27 cellular contexts compared by ENCODE assay signal in the genomic region with DNA sequence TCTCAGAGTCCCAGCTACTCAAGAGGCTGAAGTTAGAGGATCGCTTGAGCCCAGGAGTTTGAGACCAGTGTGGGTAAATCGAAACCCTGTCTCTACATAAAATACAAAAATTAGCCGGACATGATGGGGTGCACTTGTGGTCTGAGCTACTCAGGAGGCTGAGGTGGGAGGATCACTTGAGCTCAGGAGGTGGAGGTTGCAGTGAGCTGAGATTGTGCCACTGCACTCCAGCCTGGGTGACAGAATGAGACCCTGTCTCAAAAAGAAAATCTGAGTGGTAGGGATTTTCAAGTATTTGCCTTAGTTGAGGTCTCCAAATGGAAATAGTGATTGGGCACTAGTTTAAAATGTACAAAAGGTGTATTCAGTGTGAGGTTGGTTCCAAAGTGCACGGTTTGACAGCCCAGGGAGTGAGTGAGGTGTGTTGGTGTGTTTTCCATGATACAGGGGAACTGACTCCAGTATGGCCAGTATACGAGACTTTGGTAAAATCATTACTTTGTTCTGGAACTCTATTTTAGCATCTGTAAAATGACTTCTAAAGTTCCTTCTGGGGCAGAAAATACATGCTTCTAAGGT. TPM values are rescaled to one million over a fixed set of nuclear protein-coding genes. Genes with fewer than 3 reads are reported as not detected.
DNase-seq lines count a peak whose midpoint lies in the region; ATAC-seq and TF ChIP-seq lines count a peak whose summit lies in the region.
"Had no signal": no experiment of that assay in that cellular context is flagged by ENCODE, and none has a peak within 500 bp of the region (broad histone marks: within the 10 kb centered on the region; RNA-seq: fewer than 3 reads in every experiment).

No MANE protein-coding gene starts in this region.

- peaks cover 100% of the 10 kb centered on the region for H3K79me2 ChIP-seq in smooth muscle cell (ENCODE audit: low read depth)

- H3K9me3 ChIP-seq in right cardiac atrium (ENCODE audit: control insufficient read depth, low read length) (no peaks in the 10 kb centered on the region), heart right ventricle (no peaks in the 10 kb centered on the region), endodermal cell (ENCODE audit: control insufficient read depth, low read length) (no peaks in the 10 kb centered on the region), smooth muscle cell (replicated peaks; ENCODE audit: low read depth) (no peaks in the 10 kb centered on the region)
- H3K9me3 ChIP-seq: BLaER1, body of pancreas, upper lobe of right lung had no signal

- no peak for DNase-seq in right cardiac atrium
- no peak for DNase-seq in heart right ventricle
- no peak for DNase-seq in endodermal cell
- no peak for DNase-seq in naive thymus-derived CD8-positive, alpha-beta T cell
- no peak for DNase-seq in central memory CD4-positive, alpha-beta T cell
- DNase-seq in HK-2 (ENCODE audit: unreplicated experiment) = no peak
- no peak for DNase-seq in smooth muscle cell (lab: John Stamatoyannopoulos, UW; ENCODE audit: unreplicated experiment)
- DNase-seq in NCI-H2171 treated with DMSO at 0.1 percent for 48 hours (lab: John Stamatoyannopoulos, UW) = no peak
- DNase-seq: activated CD4-positive, alpha-beta memory T cell treated with anti-CD3 and anti-CD28 coated beads for 36 hours; activated effector memory CD4-positive, alpha-beta T cell treated with anti-CD3 and anti-CD28 coated beads, Interleukin-2, amount 50 U/mL, for 16 hours; body of pancreas; EL; head of caudate nucleus; KBM-7; mesendoderm; MG63; NCI-H1417 treated with DMSO at 0.1 percent for 48 hours; NCI-H2107; NCI-H446 treated with DMSO at 0.1 percent for 48 hours; PC-9; SHP77; stimulated activated CD8-positive, alpha-beta memory T cell treated with anti-CD3 and anti-CD28 coated beads, Interleukin-4, amount 100 ng/mL, for 48 hours; T1000; upper lobe of right lung had no signal

- H3K27ac Mint-ChIP-seq in endodermal cell = peak overlapping the region; percentile 12
- peak overlapping the region; percentile 7 to 80 (median 52) for H3K27ac Mint-ChIP-seq in naive thymus-derived CD8-positive, alpha-beta T cell
- H3K27ac Mint-ChIP-seq: activated CD4-positive, alpha-beta memory T cell treated with anti-CD3 and anti-CD28 coated beads for 36 hours had no signal

- no peaks in the 10 kb centered on the region for H3K9me3 Mint-ChIP-seq in endodermal cell
- no peaks in the 10 kb centered on the region for H3K9me3 Mint-ChIP-seq in naive thymus-derived CD8-positive, alpha-beta T cell
- H3K9me3 Mint-ChIP-seq: activated CD4-positive, alpha-beta memory T cell treated with anti-CD3 and anti-CD28 coated beads for 36 hours had no signal

- peaks cover 24% of the 10 kb centered on the region for H3K36me3 Mint-ChIP-seq in endodermal cell (ENCODE audit: low read depth)
- H3K36me3 Mint-ChIP-seq in naive thymus-derived CD8-positive, alpha-beta T cell = peaks cover 0 to 35% (median 0%) of the 10 kb centered on the region in 3 donors

- H3K27me3 Mint-ChIP-seq in endodermal cell (ENCODE audit: insufficient read depth) = no peaks in the 10 kb centered on the region
- H3K27me3 Mint-ChIP-seq in naive thymus-derived CD8-positive, alpha-beta T cell = no peaks in the 10 kb centered on the region
- H3K27me3 Mint-ChIP-seq: activated CD4-positive, alpha-beta memory T cell treated with anti-CD3 and anti-CD28 coated beads for 36 hours had no signal

- no peak overlapping the region for H2AFZ ChIP-seq in smooth muscle cell (ENCODE audit: low read depth)
- H2AFZ ChIP-seq: parathyroid adenoma, PC-9 had no signal

- H3K9ac ChIP-seq in endodermal cell (ENCODE audit: extremely low read depth, low read length, poor library complexity, severe bottlenecking) (no peak overlapping the region), smooth muscle cell (ENCODE audit: low read depth) (no peak overlapping the region)
- H3K9ac ChIP-seq: BLaER1, parathyroid adenoma had no signal

- no peaks in the 10 kb centered on the region for H3K27me3 ChIP-seq in right cardiac atrium (ENCODE audit: control insufficient read depth, insufficient read depth)
- no peaks in the 10 kb centered on the region for H3K27me3 ChIP-seq in heart right ventricle
- H3K27me3 ChIP-seq in endodermal cell (ENCODE audit: control insufficient read depth, insufficient read depth, low read length, poor library complexity, severe bottlenecking) = no peaks in the 10 kb centered on the region
- H3K27me3 ChIP-seq in smooth muscle cell (ENCODE audit: low read depth) = no peaks in the 10 kb centered on the region
- H3K27me3 ChIP-seq: BLaER1, body of pancreas, MG63, upper lobe of right lung had no signal

- POLR2A ChIA-PET in naive thymus-derived CD8-positive, alpha-beta T cell (lab: Charles Lee) = interaction anchor here (1.0 kb wide), 1 partner anchor 19 kb away, joined by 3 read pairs; no protein-coding TSS in a partner anchor

- H4K20me1 ChIP-seq in smooth muscle cell (ENCODE audit: low read depth) = peaks cover 100% of the 10 kb centered on the region

- TF ChIP-seq CTCF in heart right ventricle (IDR thresholded peaks at IDR 0.05) (no peak), endodermal cell (conservative IDR thresholded peaks at IDR 0.05) (no peak), smooth muscle cell (IDR thresholded peaks at IDR 0.05; ENCODE audit: borderline replicate concordance, insufficient read depth, poor library complexity, severe bottlenecking) (no peak)

- H3F3A ChIP-seq in smooth muscle cell (ENCODE audit: low read depth) = peaks cover 9% of the 10 kb centered on the region

- intact Hi-C loops in right cardiac atrium (cut with DNase I) (no loop called here), heart right ventricle (cut with DNase I) (no loop called here)

- H3K36me3 ChIP-seq in heart right ventricle (peaks cover 0 to 24% (median 14%) of the 10 kb centered on the region in 9 donors), endodermal cell (ENCODE audit: control insufficient read depth, insufficient read depth, low read length) (peaks cover 48% of the 10 kb centered on the region), smooth muscle cell (ENCODE audit: low read depth) (no peaks in the 10 kb centered on the region)

- H3K4me1 ChIP-seq in right cardiac atrium (ENCODE audit: control insufficient read depth, insufficient read depth, low read length) (peaks cover 16% of the 10 kb centered on the region), heart right ventricle (peaks cover 33 to 100% (median 93%) of the 10 kb centered on the region in 9 donors), endodermal cell (ENCODE audit: control insufficient read depth, insufficient read depth, low read length) (peaks cover 23% of the 10 kb centered on the region), smooth muscle cell (ENCODE audit: low read depth) (peaks cover 33% of the 10 kb centered on the region)

- peaks cover 35% of the 10 kb centered on the region for H3K4me1 Mint-ChIP-seq in endodermal cell
- peaks cover 31 to 91% (median 82%) of the 10 kb centered on the region in 4 donors for H3K4me1 Mint-ChIP-seq in naive thymus-derived CD8-positive, alpha-beta T cell

- H3K4me3 Mint-ChIP-seq in endodermal cell = no peak overlapping the region
- H3K4me3 Mint-ChIP-seq in naive thymus-derived CD8-positive, alpha-beta T cell = no peak overlapping the region
- H3K4me3 Mint-ChIP-seq: activated CD4-positive, alpha-beta memory T cell treated with anti-CD3 and anti-CD28 coated beads for 36 hours had no signal

- 96% methylated on average over 5 of the region's 5 CpGs for WGBS in right cardiac atrium
- 96% methylated on average over 5 of the region's 5 CpGs for whole genome bisulfite sequencing in heart right ventricle, 2 donors
- WGBS in endodermal cell (ENCODE audit: insufficient coverage in 1 of 2, insufficient read length in 1 of 2), 2 experiments = 92 to 94% methylated on average over 2 to 5 of the region's 5 CpGs
- over 99% methylated on average over 5 of the region's 5 CpGs for WGBS in smooth muscle cell (ENCODE audit: low lambda C conversion rate)

- H3K27ac ChIP-seq in right cardiac atrium (ENCODE audit: low read length) (peak overlapping the region; percentile 46), heart right ventricle (peak overlapping the region in 5 of 10 donors; percentile 24 to 87 (median 78)), endodermal cell (ENCODE audit: low read depth, low read length) (no peak overlapping the region), smooth muscle cell (ENCODE audit: low read depth) (no peak overlapping the region)
- H3K27ac ChIP-seq: BLaER1, body of pancreas, parathyroid adenoma, PC-9 had no signal

- ATAC-seq in right cardiac atrium = no peak
- no peak for ATAC-seq in heart right ventricle
- ATAC-seq in naive thymus-derived CD8-positive, alpha-beta T cell = no peak
- ATAC-seq: body of pancreas, HCT116, upper lobe of right lung had no signal

- H3K4me3 ChIP-seq in right cardiac atrium (ENCODE audit: low read length) (no peak overlapping the region), heart right ventricle (no peak overlapping the region), endodermal cell (ENCODE audit: low read length) (no peak overlapping the region), smooth muscle cell (no peak overlapping the region)
- H3K4me3 ChIP-seq: BLaER1, body of pancreas, MG63, PC-9, upper lobe of right lung had no signal

- no peak overlapping the region for H3K4me2 ChIP-seq in smooth muscle cell
- H3K4me2 ChIP-seq: BLaER1, PC-9 had no signal

RNA-seq across cellular contexts. Expression of gene ADD1, which starts 13.8 kb away (rescaled TPM):
- total RNA-seq in right cardiac atrium (100 to 1,000 TPM; 215 to 256 (median 236) TPM), heart right ventricle (100 to 1,000 TPM; 188 to 289 (median 214) TPM), endodermal cell (100 to 1,000 TPM; 231 to 257 TPM), smooth muscle cell (109 and 125 TPM in 2 replicates)
- polyA plus RNA-seq in right cardiac atrium (207 TPM), heart right ventricle (100 to 1,000 TPM; 163 to 448 TPM), smooth muscle cell (175 and 200 TPM in 2 replicates)
- polyA plus RNA-seq in endodermal cell (2013, experiment 1 of 2) = 244 TPM
- polyA plus RNA-seq in endodermal cell (2013, experiment 2 of 2) = 230 TPM
- total RNA-seq in naive thymus-derived CD8-positive, alpha-beta T cell = 100 to 1,000 TPM; 302 to 309 TPM
- 100 to 1,000 TPM; 129 to 151 (median 150) TPM for polyA plus RNA-seq in naive thymus-derived CD8-positive, alpha-beta T cell
